8 cellular contexts compared by ENCODE assay signal in the genomic region with DNA sequence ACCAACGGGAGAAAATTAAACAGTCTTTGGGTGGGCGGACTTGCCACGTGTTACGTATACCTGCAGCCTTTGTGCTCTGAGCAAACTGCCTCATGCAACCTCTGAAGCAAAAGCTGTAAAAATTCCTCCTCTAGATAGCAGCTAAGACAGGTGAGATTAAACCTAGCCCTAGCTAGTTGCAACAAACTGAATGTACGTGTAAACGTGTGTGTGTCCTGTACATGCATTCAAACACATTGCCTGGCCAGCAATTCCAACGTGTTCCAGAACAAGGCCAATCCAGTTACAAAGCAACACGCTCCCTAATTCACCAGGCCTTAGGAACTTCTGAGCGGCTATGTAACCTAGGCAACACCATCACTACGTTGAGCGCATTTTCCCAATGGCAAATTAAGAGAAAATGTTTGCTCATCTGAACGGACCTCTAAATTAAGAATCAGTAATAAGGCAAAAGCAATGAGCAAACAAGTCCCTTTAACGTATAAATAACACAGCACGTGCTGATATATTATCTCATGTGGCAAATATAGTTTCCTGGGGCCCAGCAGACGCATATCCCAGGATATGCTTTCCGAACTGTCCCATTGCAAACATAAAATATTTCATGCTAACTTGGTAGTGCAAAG. TPM values are rescaled to one million over a fixed set of nuclear protein-coding genes. Genes with fewer than 3 reads are reported as not detected.
DNase-seq lines count a peak whose midpoint lies in the region; ATAC-seq, FAIRE-seq and TF ChIP-seq lines count a peak whose summit lies in the region.

No MANE protein-coding gene starts in this region.

- no peak for TF ChIP-seq EP300 in esophagus muscularis mucosa (IDR thresholded peaks at IDR 0.05)

- intact Hi-C loops in esophagus muscularis mucosa (cut with DNase I), result loop anchor here (5.0 to 10.0 kb wide), 3 partner anchors 45 to 480 kb away; a partner anchor contains a TSS
- intact Hi-C loops in aorta (cut with DNase I), result loop anchor here (10.0 kb wide), 2 partner anchors 452 to 482 kb away; no protein-coding TSS in a partner anchor

- FAIRE-seq in HTR-8/SVneo (lab: Jason Lieb, UNC), result peak; percentile 40

- H3K27ac ChIP-seq in esophagus muscularis mucosa (replicated peaks in 1 of 4), result peak overlapping the region; percentile 88 to 95 (median 91)
- H3K27ac ChIP-seq in aorta (ENCODE audit: low read depth in 1 of 2, low read length in 2 of 2), result peak overlapping the region in 1 of 2 donors; percentile 83

- TF ChIP-seq CTCF in WI38 (IDR thresholded peaks at IDR 0.05; ENCODE audit: low read depth, low read length), result no peak
- TF ChIP-seq CTCF in esophagus muscularis mucosa (IDR thresholded peaks at IDR 0.05), result no peak

- WGBS in esophagus muscularis mucosa, result 13% methylated on average over 16 of the region's 16 CpGs
- WGBS in aorta, 2 donors, result 9% methylated on average over 16 of the region's 16 CpGs

- H3K4me3 ChIP-seq in WI38 (ENCODE audit: low read depth, low read length) (peak overlapping the region; percentile 89), esophagus muscularis mucosa (peak overlapping the region; percentile 79 to 91 (median 88)), aorta (ENCODE audit: low read length in 2 of 2) (peak overlapping the region; percentile 63 to 89)

- ATAC-seq in GM18858 (IDR thresholded peaks at IDR 0.05; ENCODE audit: unreplicated experiment), result peak; percentile 9
- ATAC-seq in aorta (ENCODE audit: low FRiP score), result peak; percentile 40

- DNase-seq in Ammon's horn (ENCODE audit: low spot score) (peak; percentile 69), HTR-8/SVneo (ENCODE audit: insufficient read length, low spot score) (no peak), esophagus muscularis mucosa (ENCODE audit: extremely low spot score) (no peak), myocyte (ENCODE audit: low read depth) (peak; percentile 44), aorta (no peak), NCI-H2196 treated with DMSO at 0.1 percent for 48 hours (lab: John Stamatoyannopoulos, UW; ENCODE audit: unreplicated experiment) (no peak)

- peaks cover 14 to 24% (median 20%) of the 10 kb centered on the region in 4 donors for H3K4me1 ChIP-seq in esophagus muscularis mucosa
- peaks cover 0 to 3% of the 10 kb centered on the region in 2 donors for H3K4me1 ChIP-seq in aorta (ENCODE audit: control insufficient read depth in 1 of 2, insufficient read depth in 2 of 2, low read length in 2 of 2)

- H3K36me3 ChIP-seq in esophagus muscularis mucosa (peaks cover 0 to 38% (median 29%) of the 10 kb centered on the region in 4 donors), aorta (ENCODE audit: control insufficient read depth in 1 of 2, insufficient read depth in 2 of 2, low read length in 1 of 2) (peaks cover 0 to 2% of the 10 kb centered on the region in 2 donors)

- H3K9me3 ChIP-seq in esophagus muscularis mucosa (no peaks in the 10 kb centered on the region), aorta (ENCODE audit: control insufficient read depth, low read length) (no peaks in the 10 kb centered on the region)

- H3K27me3 ChIP-seq in esophagus muscularis mucosa (no peaks in the 10 kb centered on the region), aorta (ENCODE audit: control insufficient read depth in 1 of 2, insufficient read depth in 2 of 2, low read length in 1 of 2) (no peaks in the 10 kb centered on the region)

- TF ChIP-seq POLR2A in esophagus muscularis mucosa (IDR thresholded peaks at IDR 0.05; ENCODE audit: low read depth), result no peak

RNA-seq across cellular contexts. Expression of a gene that starts 0.8 kb away (rescaled TPM):
- total RNA-seq in esophagus muscularis mucosa (10 to 100 TPM; 17.1 to 29.0 (median 25.8) TPM), myocyte (48.2 and 51.6 TPM in 2 replicates), aorta (10 to 100 TPM; 14.2 to 19.7 TPM)
- 27.4 TPM for polyA plus RNA-seq in myocyte (2012)
- 10 to 100 TPM; 20.4 to 36.3 TPM for polyA plus RNA-seq in aorta

RNA-seq across cellular contexts. Expression of a gene that starts 46.4 kb away (rescaled TPM):
- 10 to 100 TPM; 80.0 to 97.7 (median 87.4) TPM for total RNA-seq in esophagus muscularis mucosa
- 21.3 and 42.9 TPM in 2 replicates for total RNA-seq in myocyte
- polyA plus RNA-seq in myocyte (2012), result 21.5 TPM
- 10 to 100 TPM; 71.0 to 97.8 TPM for total RNA-seq in aorta
- 10 to 100 TPM; 17.3 TPM for polyA plus RNA-seq in aorta

RNA-seq across cellular contexts. Expression of a gene that starts 50.3 kb away (rescaled TPM):
- total RNA-seq in esophagus muscularis mucosa, result 10 to 100 TPM; 33.4 to 40.1 (median 35.6) TPM
- total RNA-seq in myocyte, result 21.9 and 25.4 TPM in 2 replicates
- 19.3 TPM for polyA plus RNA-seq in myocyte (2012)
- 10 to 100 TPM; 23.8 to 26.0 TPM for total RNA-seq in aorta
- 10 to 100 TPM; 21.9 to 42.0 TPM for polyA plus RNA-seq in aorta

RNA-seq across cellular contexts. Expression of a gene that starts 50.7 kb away (rescaled TPM):
- total RNA-seq in esophagus muscularis mucosa, result 1 to 10 TPM; 2.4 to 4.6 (median 3.2) TPM
- total RNA-seq in myocyte, result 33.7 and 34.2 TPM in 2 replicates
- 8.1 TPM for polyA plus RNA-seq in myocyte (2012)
- 1 to 10 TPM; 2.2 to 2.8 TPM for total RNA-seq in aorta
- polyA plus RNA-seq in aorta, result 1 to 10 TPM; 1.8 to 3.0 TPM

Comparison
In these comparisons a context has a peak if more than half of its experiments do, and no peak if none do; other contexts are left out.
1. DNase-seq: peak in Ammon's horn (single experiment) and myocyte (single experiment); none in HTR-8/SVneo (single experiment), esophagus muscularis mucosa (single experiment), aorta (0 of 2) and NCI-H2196 treated with DMSO at 0.1 percent for 48 hours (single experiment).
2. Peak in every context shown above with its lines, with median percentiles within 50 percentile points of each other: H3K4me3 ChIP-seq.